In the genomic region with DNA sequence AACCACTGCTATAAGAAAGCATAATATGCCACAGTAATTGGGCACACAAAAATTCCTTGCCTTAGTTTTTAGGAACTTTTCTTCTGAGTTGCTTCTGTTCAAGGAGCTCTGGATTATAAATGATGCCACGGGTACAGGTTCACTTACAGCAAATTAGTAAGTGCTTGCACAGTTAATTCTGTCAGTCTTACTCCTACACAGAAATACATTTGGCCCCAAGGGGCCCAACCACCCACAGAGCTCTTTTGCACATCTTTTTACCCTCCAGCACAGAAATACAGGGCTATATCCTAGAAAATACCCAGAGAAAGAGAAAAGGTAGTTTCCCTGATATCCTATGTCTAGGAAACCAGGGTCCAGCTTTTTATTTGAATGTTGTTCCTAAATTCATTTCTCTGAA, we compare ENCODE assay signal across 7 cellular contexts.
"Had no signal": no experiment of that assay in that cellular context is flagged by ENCODE, and none has a peak within 500 bp of the region (broad histone marks: within the 10 kb centered on the region; RNA-seq: fewer than 3 reads in every experiment).

No MANE protein-coding gene starts in this region.

- DNase-seq: GDM1, GF-D8 had no signal

- FAIRE-seq: G401.6, GM12891, GM12892, GM18507, GM19239 had no signal
